ENCODE assay signal across 9 cellular contexts in genomic region chr4:184344435-184344834, GRCh38.
DNase-seq lines count a peak whose midpoint lies in the region; ATAC-seq and TF ChIP-seq lines count a peak whose summit lies in the region.
"Had no signal": no experiment of that assay in that cellular context is flagged by ENCODE, and none has a peak within 500 bp of the region (broad histone marks: within the 10 kb centered on the region; RNA-seq: fewer than 3 reads in every experiment).

No MANE protein-coding gene starts in this region.

- H3K27ac ChIP-seq in PC-9 = no peak overlapping the region
- peak overlapping the region; percentile 47 for H3K27ac ChIP-seq in suprapubic skin
- H3K27ac ChIP-seq in coronary artery = peak overlapping the region in 1 of 2 donors; percentile 66

- TF ChIP-seq CTCF in PC-9 (conservative IDR thresholded peaks at IDR 0.05) (no peak), glutamatergic neuron (IDR thresholded peaks at IDR 0.05; ENCODE audit: partially characterized antibody, unreplicated experiment) (no peak), suprapubic skin (IDR thresholded peaks at IDR 0.05) (no peak), coronary artery (IDR thresholded peaks at IDR 0.05) (no peak)

- H3K36me3 ChIP-seq in PC-9 (ENCODE audit: low read depth) (no peaks in the 10 kb centered on the region), suprapubic skin (no peaks in the 10 kb centered on the region)
- H3K36me3 ChIP-seq: ascending aorta had no signal

- H3K9me3 ChIP-seq in PC-9 (ENCODE audit: insufficient read depth, low read depth) = no peaks in the 10 kb centered on the region
- H3K9me3 ChIP-seq in suprapubic skin = no peaks in the 10 kb centered on the region
- H3K9me3 ChIP-seq: ascending aorta had no signal

- no peak overlapping the region for H3K27ac Mint-ChIP-seq in activated naive CD4-positive, alpha-beta T cell treated with anti-CD3 and anti-CD28 coated beads, Interleukin-2, amount 10 ng/mL, durations not matched to agents 7 days and 5 days
- H3K27ac Mint-ChIP-seq in glutamatergic neuron (ENCODE audit: unreplicated experiment) = peak overlapping the region; percentile 94

- H3K36me3 Mint-ChIP-seq in activated naive CD4-positive, alpha-beta T cell treated with anti-CD3 and anti-CD28 coated beads, Interleukin-2, amount 10 ng/mL, durations not matched to agents 7 days and 5 days = no peaks in the 10 kb centered on the region
- no peaks in the 10 kb centered on the region for H3K36me3 Mint-ChIP-seq in glutamatergic neuron (ENCODE audit: unreplicated experiment)

- no peak for TF ChIP-seq EP300 in suprapubic skin (IDR thresholded peaks at IDR 0.05)

- no peak for DNase-seq in activated naive CD4-positive, alpha-beta T cell treated with anti-CD3 and anti-CD28 coated beads, Interleukin-2, amount 10 ng/mL, durations not matched to agents 7 days and 5 days
- no peak for DNase-seq in activated naive CD4-positive, alpha-beta T cell treated with Interleukin-2 at 50 U/mL for 16 hours
- no peak for DNase-seq in PC-9
- DNase-seq in glutamatergic neuron = no peak
- DNase-seq in suprapubic skin (ENCODE audit: low spot score in 2 of 2) = no peak
- DNase-seq in coronary artery (ENCODE audit: low spot score) = no peak
- DNase-seq in SHP77 treated with DMSO at 0.1 percent for 48 hours (lab: John Stamatoyannopoulos, UW) = no peak

- H3K9me3 Mint-ChIP-seq in activated naive CD4-positive, alpha-beta T cell treated with anti-CD3 and anti-CD28 coated beads, Interleukin-2, amount 10 ng/mL, durations not matched to agents 7 days and 5 days = no peaks in the 10 kb centered on the region
- peaks cover 6% of the 10 kb centered on the region for H3K9me3 Mint-ChIP-seq in glutamatergic neuron (ENCODE audit: unreplicated experiment)

- no peak for ATAC-seq in GM18505 (IDR thresholded peaks at IDR 0.05; ENCODE audit: unreplicated experiment)

- peaks cover 9% of the 10 kb centered on the region for H3K27me3 Mint-ChIP-seq in activated naive CD4-positive, alpha-beta T cell treated with anti-CD3 and anti-CD28 coated beads, Interleukin-2, amount 10 ng/mL, durations not matched to agents 7 days and 5 days
- peaks cover 2% of the 10 kb centered on the region for H3K27me3 Mint-ChIP-seq in glutamatergic neuron (ENCODE audit: unreplicated experiment)

- POLR2A ChIA-PET in PC-9 (lab: Charles Lee; ENCODE audit: unreplicated experiment) = interaction anchor here (0.6 kb wide), 1 partner anchor 1062 kb away, joined by 5 read pairs; no protein-coding TSS in a partner anchor

- no peak overlapping the region for H2AFZ ChIP-seq in PC-9

- peak overlapping the region; percentile 76; the same call in 1 of the 2 replicates for H3K4me2 ChIP-seq in PC-9

- 73% methylated on average over 4 of the region's 4 CpGs for WGBS in suprapubic skin

- H3F3A ChIP-seq in PC-9 (ENCODE audit: insufficient read depth, low read depth) = no peaks in the 10 kb centered on the region

- H3K4me1 Mint-ChIP-seq in activated naive CD4-positive, alpha-beta T cell treated with anti-CD3 and anti-CD28 coated beads, Interleukin-2, amount 10 ng/mL, durations not matched to agents 7 days and 5 days = peaks cover 20% of the 10 kb centered on the region
- H3K4me1 Mint-ChIP-seq in glutamatergic neuron (ENCODE audit: low read depth, unreplicated experiment) = peaks cover 40% of the 10 kb centered on the region

- no peaks in the 10 kb centered on the region for H3K9me2 ChIP-seq in PC-9 (ENCODE audit: insufficient read depth)

- H3K4me1 ChIP-seq in PC-9 (replicated peaks; ENCODE audit: insufficient read depth) = peaks cover 18% of the 10 kb centered on the region
- H3K4me1 ChIP-seq in suprapubic skin = peaks cover 58% of the 10 kb centered on the region
- H3K4me1 ChIP-seq: ascending aorta had no signal

- no peaks in the 10 kb centered on the region for H3K27me3 ChIP-seq in PC-9 (ENCODE audit: insufficient read depth, low read depth)
- no peaks in the 10 kb centered on the region for H3K27me3 ChIP-seq in suprapubic skin
- H3K27me3 ChIP-seq: ascending aorta had no signal

- no peak overlapping the region for H3K4me3 ChIP-seq in PC-9
- no peak overlapping the region for H3K4me3 ChIP-seq in suprapubic skin
- H3K4me3 ChIP-seq in coronary artery = no peak overlapping the region

- no TSS peak for BruUV-seq in PC-9 (replicated peaks; lab: Mats Ljungman, UMichigan)

- CTCF ChIA-PET in activated naive CD4-positive, alpha-beta T cell treated with anti-CD3 and anti-CD28 coated beads, Interleukin-2, amount 10 ng/mL, durations not matched to agents 7 days and 5 days (lab: Charles Lee) = interaction anchor here (0.6 kb wide), 1 partner anchor 44 kb away, joined by 3 read pairs; no protein-coding TSS in a partner anchor
- CTCF ChIA-PET in PC-9 (lab: Charles Lee) = no interaction called here

- no peak for TF ChIP-seq POLR2A in suprapubic skin (IDR thresholded peaks at IDR 0.05)
- TF ChIP-seq POLR2A in GM18505 (IDR thresholded peaks at IDR 0.05; ENCODE audit: borderline replicate concordance, extremely low read depth, insufficient read depth, insufficient read length) = no peak

- no peaks in the 10 kb centered on the region for H3K79me2 ChIP-seq in PC-9 (ENCODE audit: low read depth)

- peak overlapping the region; percentile 73 for H3K4me3 Mint-ChIP-seq in activated naive CD4-positive, alpha-beta T cell treated with anti-CD3 and anti-CD28 coated beads, Interleukin-2, amount 10 ng/mL, durations not matched to agents 7 days and 5 days
- peak overlapping the region; percentile 92 for H3K4me3 Mint-ChIP-seq in glutamatergic neuron (ENCODE audit: unreplicated experiment)

- intact Hi-C loops in PC-9 (cut with micrococcal nuclease; ENCODE audit: unreplicated experiment) = loop anchor here (5.0 kb wide), 1 partner anchor 77 kb away; no protein-coding TSS in a partner anchor

- no peaks in the 10 kb centered on the region for H4K20me1 ChIP-seq in PC-9 (ENCODE audit: insufficient read depth)
